ENCODE assay signal across 31 cellular contexts in the genomic region with DNA sequence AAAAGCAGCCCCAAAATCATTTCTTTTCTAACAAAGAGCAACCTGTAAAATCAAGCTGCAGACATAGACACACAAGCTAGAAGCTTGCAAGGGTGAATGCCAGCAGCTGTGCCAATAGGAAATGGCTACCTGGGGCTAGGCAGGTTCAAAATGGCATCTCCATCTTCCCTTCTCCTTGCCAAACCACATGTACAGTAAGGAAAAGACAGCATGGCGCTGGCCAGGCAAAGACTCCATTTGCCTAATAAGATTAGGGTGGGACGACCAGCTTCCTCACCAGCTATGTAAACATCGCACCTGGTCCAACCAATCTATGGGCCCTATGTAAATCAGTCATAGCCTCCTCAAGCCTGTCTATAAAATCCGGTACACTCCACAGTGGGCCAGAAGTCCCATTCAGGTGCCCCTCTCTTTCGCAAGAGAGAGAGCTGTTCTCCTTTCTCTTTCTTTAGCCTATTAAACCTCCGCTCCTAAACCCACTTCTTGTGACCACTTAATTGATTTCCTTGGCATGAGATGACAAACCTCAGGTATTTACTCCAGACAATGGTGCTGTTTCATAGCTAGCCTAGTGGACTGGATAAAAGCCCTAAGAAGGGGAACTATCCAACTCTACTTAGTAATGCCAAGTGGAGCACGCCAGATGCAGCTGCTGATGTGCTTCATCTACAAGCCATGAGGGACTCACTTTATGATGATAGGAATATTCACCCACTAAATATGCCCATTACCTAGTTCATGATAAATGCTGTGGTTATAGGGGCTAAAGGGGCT. TPM values are rescaled to one million over a fixed set of nuclear protein-coding genes. Genes with fewer than 3 reads are reported as not detected.
DNase-seq lines count a peak whose midpoint lies in the region; ATAC-seq and TF ChIP-seq lines count a peak whose summit lies in the region.
"Had no signal": no experiment of that assay in that cellular context is flagged by ENCODE, and none has a peak within 500 bp of the region (broad histone marks: within the 10 kb centered on the region; RNA-seq: fewer than 3 reads in every experiment).

No MANE protein-coding gene starts in this region.

- 13% methylated on average over 7 of the region's 7 CpGs for WGBS in SK-N-SH (ENCODE audit: low lambda C conversion rate)

- H3K36me3 ChIP-seq in SK-N-SH (replicated peaks in 1 of 2; ENCODE audit: control insufficient read depth in 1 of 2, insufficient read depth in 2 of 2, low read length in 1 of 2): no peaks in the 10 kb centered on the region
- H3K36me3 ChIP-seq: brain microvascular endothelial cell, right lobe of liver, stomach, uterus had no signal

- H2AFZ ChIP-seq in SK-N-SH (ENCODE audit: low read depth): no peak overlapping the region

- no peak overlapping the region for H3K4me3 Mint-ChIP-seq in endothelial cell (ENCODE audit: unreplicated experiment)
- H3K4me3 Mint-ChIP-seq: activated CD8-positive, alpha-beta T cell treated with anti-CD3 and anti-CD28 coated beads for 36 hours; activated T-helper 1 cell treated with anti-CD3 and anti-CD28 coated beads, Interleukin-12 subunit alpha, Interleukin-12 subunit beta, Interleukin-2, Interleukin-4 antibody, amounts not matched to agents 30 ng/mL and 10 ng/mL and 1 ng/mL, durations not matched to agents 14 hours and 24 hours and 36 hours; naive thymus-derived CD4-positive, alpha-beta T cell had no signal

- ATAC-seq in esophagus mucosa: peak; percentile 15
- ATAC-seq: activated CD8-positive, alpha-beta T cell treated with anti-CD3 and anti-CD28 coated beads for 36 hours; naive thymus-derived CD4-positive, alpha-beta T cell; right lobe of liver had no signal

- H4K20me1 ChIP-seq in SK-N-SH (ENCODE audit: insufficient read depth): no peaks in the 10 kb centered on the region

- no peaks in the 10 kb centered on the region for H3K9me2 ChIP-seq in SK-N-SH

- H3F3A ChIP-seq in SK-N-SH (replicated peaks; ENCODE audit: insufficient read depth): no peaks in the 10 kb centered on the region

- H3K9me3 ChIP-seq in SK-N-SH: no peaks in the 10 kb centered on the region
- H3K9me3 ChIP-seq: right lobe of liver, stomach, uterus had no signal

- H3K27ac ChIP-seq in SK-N-SH (ENCODE audit: low read depth in 2 of 2, low read length in 1 of 2): no peak overlapping the region
- H3K27ac ChIP-seq: brain microvascular endothelial cell, KMS-11, right lobe of liver, stomach, uterus had no signal

- H3K27me3 ChIP-seq in SK-N-SH (ENCODE audit: insufficient read depth): peaks cover 28% of the 10 kb centered on the region
- H3K27me3 ChIP-seq: brain microvascular endothelial cell, right lobe of liver, stomach, uterus had no signal

- H3K4me3 ChIP-seq in SK-N-SH (ENCODE audit: low read depth in 2 of 2, low read length in 1 of 2): no peak overlapping the region
- H3K4me3 ChIP-seq: right lobe of liver, stomach, uterus had no signal

- no peak for TF ChIP-seq EP300 in SK-N-SH (IDR thresholded peaks at IDR 0.05; ENCODE audit: borderline replicate concordance in 1 of 2, low read depth in 1 of 2, low read length in 1 of 2)

- H3K9ac ChIP-seq in SK-N-SH: no peak overlapping the region
- H3K9ac ChIP-seq: KMS-11 had no signal

- H3K36me3 Mint-ChIP-seq in endothelial cell (ENCODE audit: low read depth, unreplicated experiment): peaks cover 3% of the 10 kb centered on the region
- H3K36me3 Mint-ChIP-seq: naive thymus-derived CD4-positive, alpha-beta T cell had no signal

- no peak for TF ChIP-seq RAD21 in SK-N-SH (IDR thresholded peaks at IDR 0.05; ENCODE audit: low read length)

- no peak overlapping the region for H3K27ac Mint-ChIP-seq in endothelial cell (ENCODE audit: unreplicated experiment)
- H3K27ac Mint-ChIP-seq: activated CD8-positive, alpha-beta T cell treated with anti-CD3 and anti-CD28 coated beads for 36 hours; activated T-helper 1 cell treated with anti-CD3 and anti-CD28 coated beads, Interleukin-12 subunit alpha, Interleukin-12 subunit beta, Interleukin-2, Interleukin-4 antibody, amounts not matched to agents 30 ng/mL and 10 ng/mL and 1 ng/mL, durations not matched to agents 14 hours and 24 hours and 36 hours; naive thymus-derived CD4-positive, alpha-beta T cell had no signal

- no peaks in the 10 kb centered on the region for H3K9me3 Mint-ChIP-seq in endothelial cell (ENCODE audit: unreplicated experiment)
- H3K9me3 Mint-ChIP-seq: activated CD8-positive, alpha-beta T cell treated with anti-CD3 and anti-CD28 coated beads for 36 hours; activated T-helper 1 cell treated with anti-CD3 and anti-CD28 coated beads, Interleukin-12 subunit alpha, Interleukin-12 subunit beta, Interleukin-2, Interleukin-4 antibody, amounts not matched to agents 30 ng/mL and 10 ng/mL and 1 ng/mL, durations not matched to agents 14 hours and 24 hours and 36 hours had no signal

- H3K4me2 ChIP-seq in SK-N-SH: no peak overlapping the region
- H3K4me2 ChIP-seq: KMS-11 had no signal

- TF ChIP-seq CTCF in SK-N-SH (IDR thresholded peaks at IDR 0.05): no peak
- TF ChIP-seq CTCF in GM20000 (IDR thresholded peaks at IDR 0.05; ENCODE audit: extremely low read depth, missing control alignments): no peak
- TF ChIP-seq CTCF in endothelial cell (IDR thresholded peaks at IDR 0.05; ENCODE audit: unreplicated experiment): no peak

- no peaks in the 10 kb centered on the region for H3K79me2 ChIP-seq in SK-N-SH (ENCODE audit: insufficient read depth)

- H3K4me1 ChIP-seq in SK-N-SH (ENCODE audit: control insufficient read depth in 1 of 2, insufficient read depth in 2 of 2, low read depth in 1 of 2, low read length in 1 of 2): no peaks in the 10 kb centered on the region
- H3K4me1 ChIP-seq: right lobe of liver, stomach, uterus had no signal

- peaks cover 5% of the 10 kb centered on the region for H3K27me3 Mint-ChIP-seq in endothelial cell (ENCODE audit: unreplicated experiment)
- H3K27me3 Mint-ChIP-seq: activated CD8-positive, alpha-beta T cell treated with anti-CD3 and anti-CD28 coated beads for 36 hours had no signal

- CTCF ChIA-PET in SK-N-SH (lab: Yijun Ruan, JAX): interaction anchor here (0.9 kb wide), 1 partner anchor 63 kb away, joined by 3 read pairs; no protein-coding TSS in a partner anchor

- DNase-seq in NCI-H82 (lab: John Stamatoyannopoulos, UW): peak; percentile 68
- DNase-seq in NCI-H82 treated with DMSO at 0.1 percent for 48 hours (lab: John Stamatoyannopoulos, UW; ENCODE audit: unreplicated experiment): no peak
- DNase-seq in SK-N-DZ (ENCODE audit: low spot score): peak; percentile 13
- peak; percentile 9 for DNase-seq in renal cortical epithelial cell (ENCODE audit: low read depth)
- DNase-seq in SK-N-SH: no peak
- no peak for DNase-seq in GM20000 (ENCODE audit: low spot score)
- no peak for DNase-seq in endothelial cell (ENCODE audit: low spot score)
- DNase-seq: 8988T; activated CD8-positive, alpha-beta memory T cell treated with anti-CD3 and anti-CD28 coated beads, Interleukin-2, amount 50 U/mL, for 48 hours; activated CD8-positive, alpha-beta T cell treated with anti-CD3 and anti-CD28 coated beads for 36 hours; activated naive CD4-positive, alpha-beta T cell treated with Interleukin-2 at 50 U/mL for 16 hours; brain microvascular endothelial cell; C1 segment of cervical spinal cord; DMS53; GDM1; kidney glomerular epithelial cell; midbrain; naive thymus-derived CD4-positive, alpha-beta T cell; NCI-H1048; NCI-H1694 treated with DMSO at 0.1 percent for 48 hours; NCI-H2171; NCI-H524; OCI-M1; right lobe of liver; stimulated activated CD4-positive, alpha-beta T cell treated with anti-CD3 and anti-CD28 coated beads, Interleukin-12 subunit alpha, Interleukin-12 subunit beta, amount 100 ng/mL, for 4 hours; stimulated activated CD4-positive, alpha-beta T cell treated with anti-CD3 and anti-CD28 coated beads, Interleukin-4, amount 100 ng/mL, for 1 hour; stomach; uterus had no signal

- peaks cover 4% of the 10 kb centered on the region for H3K4me1 Mint-ChIP-seq in endothelial cell (ENCODE audit: unreplicated experiment)
- H3K4me1 Mint-ChIP-seq: naive thymus-derived CD4-positive, alpha-beta T cell had no signal

- POLR2A ChIA-PET in SK-N-SH (lab: Yijun Ruan, JAX): no interaction called here

TF ChIP-seq in SK-N-SH, 30 proteins besides CTCF, POLR2A, EP300 and RAD21 (continues in another document):
- TF ChIP-seq, protein P1, sequence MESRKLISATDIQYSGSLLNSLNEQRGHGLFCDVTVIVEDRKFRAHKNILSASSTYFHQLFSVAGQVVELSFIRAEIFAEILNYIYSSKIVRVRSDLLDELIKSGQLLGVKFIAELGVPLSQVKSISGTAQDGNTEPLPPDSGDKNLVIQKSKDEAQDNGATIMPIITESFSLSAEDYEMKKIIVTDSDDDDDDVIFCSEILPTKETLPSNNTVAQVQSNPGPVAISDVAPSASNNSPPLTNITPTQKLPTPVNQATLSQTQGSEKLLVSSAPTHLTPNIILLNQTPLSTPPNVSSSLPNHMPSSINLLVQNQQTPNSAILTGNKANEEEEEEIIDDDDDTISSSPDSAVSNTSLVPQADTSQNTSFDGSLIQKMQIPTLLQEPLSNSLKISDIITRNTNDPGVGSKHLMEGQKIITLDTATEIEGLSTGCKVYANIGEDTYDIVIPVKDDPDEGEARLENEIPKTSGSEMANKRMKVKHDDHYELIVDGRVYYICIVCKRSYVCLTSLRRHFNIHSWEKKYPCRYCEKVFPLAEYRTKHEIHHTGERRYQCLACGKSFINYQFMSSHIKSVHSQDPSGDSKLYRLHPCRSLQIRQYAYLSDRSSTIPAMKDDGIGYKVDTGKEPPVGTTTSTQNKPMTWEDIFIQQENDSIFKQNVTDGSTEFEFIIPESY (IDR thresholded peaks at IDR 0.05; ENCODE audit: borderline replicate concordance, low read depth): no peak
- TF ChIP-seq MEF2A (IDR thresholded peaks at IDR 0.05; ENCODE audit: borderline replicate concordance, low read depth) (no peak), GABPA (IDR thresholded peaks at IDR 0.05; ENCODE audit: low read depth) (no peak), RCOR1 (IDR thresholded peaks at IDR 0.05; ENCODE audit: low read length) (no peak), TCF12 (IDR thresholded peaks at IDR 0.05) (no peak), GATA2 (CRISPR knock-in tag; IDR thresholded peaks at IDR 0.05) (no peak), JUND (IDR thresholded peaks at IDR 0.05) (no peak)

RNA-seq across cellular contexts. Expression of gene HTR7, which starts 44.1 kb away (rescaled TPM):
- polyA plus RNA-seq in SK-N-DZ (2014; cell fraction: cytosol; rRNA removed): 0.26 and 0.62 TPM in 2 replicates
- 0.11 TPM in 1 of 2 replicates, not detected in the other for polyA plus RNA-seq in SK-N-DZ (2014; cell fraction: nucleus; rRNA removed)
- total RNA-seq in esophagus mucosa (0.92 TPM), renal cortical epithelial cell (0.10 TPM in 1 of 2 replicates, not detected in the other), endothelial cell (ENCODE audit: unreplicated experiment) (7.3 TPM)
- polyA plus RNA-seq in SK-N-SH (2012; rRNA removed): 0.16 and 0.24 TPM in 2 replicates
- polyA plus RNA-seq in SK-N-SH (2012; cell fraction: cytosol; rRNA removed): 0.19 and 0.28 TPM in 2 replicates
- 0.10 and 0.15 TPM in 2 replicates for polyA plus RNA-seq in SK-N-SH (2012; cell fraction: nucleus; rRNA removed)
- total RNA-seq: activated CD8-positive, alpha-beta T cell treated with anti-CD3 and anti-CD28 coated beads for 36 hours; activated T-helper 1 cell treated with anti-CD3 and anti-CD28 coated beads, Interleukin-12 subunit alpha, Interleukin-12 subunit beta, Interleukin-2, Interleukin-4 antibody, amounts not matched to agents 30 ng/mL and 10 ng/mL and 1 ng/mL, durations not matched to agents 14 hours and 24 hours and 36 hours had no signal
- polyA plus RNA-seq: naive thymus-derived CD4-positive, alpha-beta T cell had no signal

RNA-seq across cellular contexts. Expression of gene RPP30, which starts 58.0 kb away (rescaled TPM):
- 87.9 and 96.2 TPM in 2 replicates for polyA plus RNA-seq in SK-N-DZ (2014; cell fraction: cytosol; rRNA removed)
- 89.0 and 92.9 TPM in 2 replicates for polyA plus RNA-seq in SK-N-DZ (2014; cell fraction: nucleus; rRNA removed)
- 27.5 TPM for total RNA-seq in esophagus mucosa
- 26.5 and 45.7 TPM in 2 replicates for total RNA-seq in renal cortical epithelial cell
- 16.7 and 18.6 TPM in 2 replicates for polyA plus RNA-seq in SK-N-SH (2012; rRNA removed)
- polyA plus RNA-seq in SK-N-SH (2012; cell fraction: cytosol; rRNA removed): 18.9 and 21.0 TPM in 2 replicates
- 15.1 and 24.7 TPM in 2 replicates for polyA plus RNA-seq in SK-N-SH (2012; cell fraction: nucleus; rRNA removed)
- 53.0 TPM for total RNA-seq in endothelial cell (ENCODE audit: unreplicated experiment)

Comparison
In these comparisons a context has a peak if more than half of its experiments do, and no peak if none do; other contexts are left out.
1. DNase-seq: peak in NCI-H82 (single experiment), SK-N-DZ (single experiment) and renal cortical epithelial cell (single experiment); none in NCI-H82 treated with DMSO at 0.1 percent for 48 hours (single experiment), SK-N-SH (single experiment), GM20000 (single experiment) and endothelial cell (single experiment).